Comparison of ENCODE assay signal across 7 cellular contexts in the genomic region with DNA sequence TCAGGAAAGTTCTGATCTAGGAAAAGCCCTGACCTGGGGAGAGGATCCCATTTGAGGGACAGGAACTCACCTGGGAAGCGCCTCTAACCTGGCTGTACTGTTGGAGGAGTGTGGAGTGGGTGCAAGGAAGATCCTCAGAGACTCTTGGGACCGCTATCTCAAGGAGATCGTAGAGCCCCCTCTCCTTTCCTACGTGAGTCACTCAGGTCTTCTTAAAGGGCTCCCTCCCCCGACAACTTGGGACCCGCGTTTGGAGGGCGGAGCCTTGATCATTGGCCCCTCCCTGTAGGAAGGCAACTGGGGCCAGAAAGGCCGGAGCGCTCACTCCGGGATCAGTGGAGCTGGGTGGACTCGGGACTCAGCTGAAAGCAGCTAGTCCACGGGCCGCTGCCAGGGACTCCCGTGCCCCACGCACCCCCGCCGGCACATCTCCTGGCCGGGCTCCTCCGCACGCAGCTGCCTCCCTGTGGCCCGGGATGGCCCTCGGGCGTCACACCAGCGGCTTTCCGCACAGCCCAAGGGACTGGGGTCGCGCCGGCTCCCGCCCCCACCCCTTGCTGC. TPM values are rescaled to one million over a fixed set of nuclear protein-coding genes. Genes with fewer than 3 reads are reported as not detected.
DNase-seq lines count a peak whose midpoint lies in the region; ATAC-seq, FAIRE-seq and TF ChIP-seq lines count a peak whose summit lies in the region.

No MANE protein-coding gene starts in this region.

- H2AFZ ChIP-seq in PC-9: peak overlapping the region; percentile 84

- POLR2A ChIA-PET in PC-9 (lab: Charles Lee; ENCODE audit: unreplicated experiment): interaction anchor here (0.5 kb wide), 2 partner anchors 77 to 186 kb away, joined by 3 to 25 read pairs; no protein-coding TSS in a partner anchor

- no peaks in the 10 kb centered on the region for H3K4me1 ChIP-seq in PC-9 (replicated peaks; ENCODE audit: insufficient read depth)

- no peaks in the 10 kb centered on the region for H3K9me2 ChIP-seq in PC-9 (ENCODE audit: insufficient read depth)

- no peaks in the 10 kb centered on the region for H3K36me3 ChIP-seq in PC-9 (ENCODE audit: low read depth)

- peak overlapping the region; percentile 89 for H3K4me3 ChIP-seq in PC-9

- no peaks in the 10 kb centered on the region for H3K79me2 ChIP-seq in PC-9 (ENCODE audit: low read depth)

- no peaks in the 10 kb centered on the region for H3K9me3 ChIP-seq in PC-9 (ENCODE audit: insufficient read depth, low read depth)

- CTCF ChIA-PET in PC-9 (lab: Charles Lee): no interaction called here

- no peak for TF ChIP-seq POLR2A in GM18505 (IDR thresholded peaks at IDR 0.05; ENCODE audit: borderline replicate concordance, extremely low read depth, insufficient read depth, insufficient read length)

- ATAC-seq in GM18505 (IDR thresholded peaks at IDR 0.05; ENCODE audit: unreplicated experiment): peak; percentile 24
- ATAC-seq in HG02981 (IDR thresholded peaks at IDR 0.05; ENCODE audit: unreplicated experiment): peak; percentile 19
- peak; percentile 58 for ATAC-seq in omental fat pad (ENCODE audit: low FRiP score)

- DNase-seq in PC-9: peak in 1 of 2 experiments; percentile 43
- peak; percentile 24 for DNase-seq in activated gamma-delta T cell (lab: John Stamatoyannopoulos, UW)
- DNase-seq in germinal center (ENCODE audit: low spot score): peak; percentile 64
- no peak for DNase-seq in omental fat pad (ENCODE audit: low spot score)
- DNase-seq in urothelium cell line (ENCODE audit: low spot score): peak; percentile 82

- peak overlapping the region; percentile 89 for H3K4me2 ChIP-seq in PC-9

- H3K27ac ChIP-seq in PC-9: no peak overlapping the region

- intact Hi-C loops in PC-9 (cut with micrococcal nuclease; ENCODE audit: unreplicated experiment): loop anchor here (1.0 to 2.0 kb wide), 4 partner anchors 19 to 76 kb away; partner anchors contain the start of genes COL7A1 and UQCRC1

- no peak for FAIRE-seq in urothelium cell line (lab: Jason Lieb, UNC)

- TF ChIP-seq CTCF in PC-9 (conservative IDR thresholded peaks at IDR 0.05) (no peak), omental fat pad (IDR thresholded peaks at IDR 0.05) (no peak)

- H3K27me3 ChIP-seq in PC-9 (ENCODE audit: insufficient read depth, low read depth): no peaks in the 10 kb centered on the region

- H4K20me1 ChIP-seq in PC-9 (ENCODE audit: insufficient read depth): 0 out of 2 replicates have a peak, but pooled peaks cover 5% of the 10 kb centered on the region

- 0 out of 2 replicates have a peak, but pooled peaks cover 6% of the 10 kb centered on the region for H3F3A ChIP-seq in PC-9 (ENCODE audit: insufficient read depth, low read depth)

- no TSS peak for BruUV-seq in PC-9 (replicated peaks; lab: Mats Ljungman, UMichigan)

RNA-seq across cellular contexts. Expression of gene SLC26A6, which starts 0.5 kb away (rescaled TPM):
- total RNA-seq in PC-9 (2021) (16.5 and 18.7 TPM in 2 replicates), omental fat pad (10 to 100 TPM in 3 of 4 donors, 1 to 10 TPM in 1; 9.9 to 17.8 (median 14.6) TPM)

RNA-seq across cellular contexts. Expression of gene TMEM89, which starts 13.2 kb away (rescaled TPM):
- total RNA-seq in PC-9 (2021) (not detected in 2 replicates), omental fat pad (not detected)

RNA-seq across cellular contexts. Expression of gene UQCRC1, which starts 25.3 kb away (rescaled TPM):
- total RNA-seq in PC-9 (2021) (255 and 264 TPM in 2 replicates), omental fat pad (100 to 1,000 TPM; 207 to 282 (median 254) TPM)

RNA-seq across cellular contexts. Expression of gene CELSR3, which starts 27.9 kb away (rescaled TPM):
- total RNA-seq in PC-9 (2021): 9.9 and 11.6 TPM in 2 replicates
- 1 to 10 TPM in 2 of 4 donors, under 1 TPM in 2; 0.48 to 2.2 (median 1.1) TPM for total RNA-seq in omental fat pad

RNA-seq across cellular contexts. Expression of gene COL7A1, which starts 39.6 kb away (rescaled TPM):
- 91.2 and 151 TPM in 2 replicates for total RNA-seq in PC-9 (2021)
- total RNA-seq in omental fat pad: 1 to 10 TPM in 3 of 4 donors, under 1 TPM in 1; 0.31 to 2.2 (median 1.9) TPM
